14 cellular contexts compared by ENCODE assay signal in genomic region chr2:24313744-24314632, GRCh38. TPM values are rescaled to one million over a fixed set of nuclear protein-coding genes. Genes with fewer than 3 reads are reported as not detected.
DNase-seq lines count a peak whose midpoint lies in the region; ATAC-seq, FAIRE-seq and TF ChIP-seq lines count a peak whose summit lies in the region.
"Had no signal": no experiment of that assay in that cellular context is flagged by ENCODE, and none has a peak within 500 bp of the region (broad histone marks: within the 10 kb centered on the region; RNA-seq: fewer than 3 reads in every experiment).

No MANE protein-coding gene starts in this region.

- no peaks in the 10 kb centered on the region for H3K27me3 Mint-ChIP-seq in activated CD4-positive, alpha-beta T cell treated with anti-CD3 and anti-CD28 coated beads for 36 hours

- DNase-seq in activated CD4-positive, alpha-beta T cell treated with anti-CD3 and anti-CD28 coated beads for 36 hours, result no peak
- DNase-seq in activated CD4-positive, alpha-beta T cell treated with anti-CD3 and anti-CD28 coated beads for 1 hour, result no peak
- no peak for DNase-seq in GM12878 (ENCODE audit: low read depth, low spot score)
- peak; percentile 64 for DNase-seq in renal cortical epithelial cell (ENCODE audit: low read depth)
- no peak for DNase-seq in superior temporal gyrus (ENCODE audit: extremely low spot score)
- no peak for DNase-seq in SHP77 treated with DMSO at 0.1 percent for 48 hours (lab: John Stamatoyannopoulos, UW)
- DNase-seq: 8988T; activated naive CD4-positive, alpha-beta T cell treated with anti-CD3 and anti-CD28 coated beads for 36 hours; effector CD8-positive, alpha-beta T cell; WERI-Rb-1 had no signal

- peak; percentile 35 for ATAC-seq in activated CD4-positive, alpha-beta T cell treated with anti-CD3 and anti-CD28 coated beads for 36 hours
- peak; percentile 60 for ATAC-seq in HG02610 (IDR thresholded peaks at IDR 0.05; ENCODE audit: unreplicated experiment)
- peak; percentile 66 for ATAC-seq in GM12878
- no peak for ATAC-seq in GM18861 (IDR thresholded peaks at IDR 0.05; ENCODE audit: unreplicated experiment)
- ATAC-seq: Right ventricle myocardium inferior had no signal

- H3K27ac Mint-ChIP-seq in activated CD4-positive, alpha-beta T cell treated with anti-CD3 and anti-CD28 coated beads for 36 hours, result no peak overlapping the region
- H3K27ac Mint-ChIP-seq: activated naive CD4-positive, alpha-beta T cell treated with anti-CD3 and anti-CD28 coated beads for 36 hours had no signal

- peaks cover 18% of the 10 kb centered on the region for H3K36me3 Mint-ChIP-seq in activated CD4-positive, alpha-beta T cell treated with anti-CD3 and anti-CD28 coated beads for 36 hours (ENCODE audit: low read depth)

- no peak for TF ChIP-seq RAD21 in GM12878 (IDR thresholded peaks at IDR 0.05; ENCODE audit: insufficient read depth, low read depth, low read length)

- WGBS in GM12878 (ENCODE audit: insufficient coverage, insufficient replicate concordance, low lambda C conversion rate, missing lambda C conversion rate), result 2% methylated on average over 5 of the region's 5 CpGs

- FAIRE-seq in GM12878 (lab: Jason Lieb, UNC), result no peak

- H3K4me3 ChIP-seq in GM12878, result peak overlapping the region; percentile 56
- H3K4me3 ChIP-seq: skin epidermis had no signal

- H3K4me1 Mint-ChIP-seq in activated CD4-positive, alpha-beta T cell treated with anti-CD3 and anti-CD28 coated beads for 36 hours, result peaks cover 35% of the 10 kb centered on the region

- no peak overlapping the region for H3K9ac ChIP-seq in GM12878 (ENCODE audit: control insufficient read depth, insufficient read depth, low read length)

- H3K9me3 ChIP-seq in GM12878 (replicated peaks; ENCODE audit: control insufficient read depth, insufficient read depth, low read length), result no peaks in the 10 kb centered on the region; the same call in 2 of the 3 replicates

- in situ Hi-C loops in GM12878 (cut with MboI), result no loop called here

- H3K27ac ChIP-seq in GM12878 (ENCODE audit: control insufficient read depth, insufficient read depth), result peak overlapping the region; percentile 65
- H3K27ac ChIP-seq: WERI-Rb-1 had no signal

- no peaks in the 10 kb centered on the region for H3K27me3 ChIP-seq in GM12878 (replicated peaks in 1 of 2; ENCODE audit: control insufficient read depth in 2 of 2, insufficient read depth in 2 of 2, low read length in 1 of 2)

- peaks cover 35% of the 10 kb centered on the region for H3K4me1 ChIP-seq in GM12878 (ENCODE audit: control insufficient read depth, insufficient read depth, low read length)

- peaks cover 32% of the 10 kb centered on the region for H3K79me2 ChIP-seq in GM12878 (ENCODE audit: control insufficient read depth, insufficient read depth, low read length)

- H2AFZ ChIP-seq in GM12878 (ENCODE audit: control insufficient read depth, low read depth, low read length), result peak overlapping the region; percentile 24; the same call in 1 of the 2 replicates

- CTCF ChIA-PET in activated CD4-positive, alpha-beta T cell treated with anti-CD3 and anti-CD28 coated beads for 36 hours (lab: Charles Lee), result no interaction called here
- CTCF ChIA-PET in GM12878 (lab: Yijun Ruan, JAX), result interaction anchor here (0.8 to 2.6 kb wide), 3 partner anchors 16 to 57 kb away, joined by 3 to 14 read pairs (median 3); no protein-coding TSS in a partner anchor

- no peak overlapping the region for H3K4me3 Mint-ChIP-seq in activated CD4-positive, alpha-beta T cell treated with anti-CD3 and anti-CD28 coated beads for 36 hours
- H3K4me3 Mint-ChIP-seq: activated naive CD4-positive, alpha-beta T cell treated with anti-CD3 and anti-CD28 coated beads for 36 hours had no signal

- intact Hi-C loops in activated CD4-positive, alpha-beta T cell treated with anti-CD3 and anti-CD28 coated beads for 36 hours (cut with DNase I, micrococcal nuclease), result loop anchor here in 1 of 2 experiments (2.0 kb wide), 1 partner anchor 263 kb away; no protein-coding TSS in a partner anchor
- intact Hi-C loops in GM12878 (cut with micrococcal nuclease; ENCODE audit: unreplicated experiment), result loop anchor here (2.0 kb wide), 2 partner anchors 29 to 41 kb away; no protein-coding TSS in a partner anchor

- H4K20me1 ChIP-seq in GM12878 (ENCODE audit: control insufficient read depth, insufficient read depth), result no peaks in the 10 kb centered on the region; the same call in 1 of the 2 replicates

- H3K36me3 ChIP-seq in GM12878 (ENCODE audit: control insufficient read depth in 2 of 2, insufficient read depth in 2 of 2, low read length in 1 of 2), result peaks cover 3 to 9% of the 10 kb centered on the region in 2 experiments; a peak in 2 of 4 replicates

- SMC1A ChIA-PET in GM12878 (lab: Charles Lee; ENCODE audit: uncharacterized antibody, unreplicated experiment), result interaction anchor here (1.2 to 4.9 kb wide), 4 partner anchors 13 to 28 kb away, joined by 3 to 68 read pairs (median 8); no protein-coding TSS in a partner anchor

- no peak for TF ChIP-seq CTCF in GM12878 (IDR thresholded peaks at IDR 0.05 in 2 of 3, conservative IDR thresholded peaks at IDR 0.05 in 1 of 3; ENCODE audit: control insufficient read depth in 2 of 3, extremely low read depth in 1 of 3, insufficient read depth in 1 of 3, low read depth in 3 of 3, low read length in 3 of 3)

- RAD21 ChIA-PET in GM12878 (lab: Charles Lee; ENCODE audit: unreplicated experiment), result interaction anchor here (2.1 to 4.3 kb wide), 4 partner anchors 16 to 45 kb away, joined by 8 to 55 read pairs (median 12); no protein-coding TSS in a partner anchor

- no peaks in the 10 kb centered on the region for H3K9me3 Mint-ChIP-seq in activated CD4-positive, alpha-beta T cell treated with anti-CD3 and anti-CD28 coated beads for 36 hours (ENCODE audit: low read depth)
- H3K9me3 Mint-ChIP-seq: activated naive CD4-positive, alpha-beta T cell treated with anti-CD3 and anti-CD28 coated beads for 36 hours had no signal

- BruUV-seq in GM12878 (replicated peaks; lab: Mats Ljungman, UMichigan), result no TSS peak

- peak overlapping the region; percentile 73 for H3K4me2 ChIP-seq in GM12878 (ENCODE audit: control insufficient read depth, insufficient read depth)

- 0 out of 4 replicates have a peak, but pooled peaks of 1 of the 2 experiments have one; percentile 29 for TF ChIP-seq EP300 in GM12878 (IDR thresholded peaks at IDR 0.05; ENCODE audit: borderline replicate concordance in 1 of 2, control insufficient read depth in 1 of 2, low read depth in 2 of 2, low read length in 2 of 2)

- TF ChIP-seq POLR2A in GM12878 (IDR thresholded peaks at IDR 0.05; ENCODE audit: low read depth, low read length), result no peak

- POLR2A ChIA-PET in activated CD4-positive, alpha-beta T cell treated with anti-CD3 and anti-CD28 coated beads for 36 hours (lab: Charles Lee), result no interaction called here
- POLR2A ChIA-PET in GM12878 (lab: Charles Lee), result interaction anchor here (1.0 kb wide), 1 partner anchor 24 kb away, joined by 12 read pairs; no protein-coding TSS in a partner anchor

TF ChIP-seq in GM12878, 131 proteins besides CTCF, POLR2A, EP300 and RAD21 (continues in another document):
- no peak for TF ChIP-seq MYB (IDR thresholded peaks at IDR 0.05; ENCODE audit: borderline replicate concordance, low read depth, low read length)
- peak; percentile 75; the same call in 1 of the 2 replicates for TF ChIP-seq SMARCA5 (IDR thresholded peaks at IDR 0.05)
- no peak for TF ChIP-seq POU2F2 (IDR thresholded peaks at IDR 0.05; ENCODE audit: borderline replicate concordance, low read depth, low read length)
- no peak for TF ChIP-seq KDM1A (IDR thresholded peaks at IDR 0.05; ENCODE audit: borderline replicate concordance)
- peak; percentile 41; the same call in 1 of the 2 replicates for TF ChIP-seq CREM (IDR thresholded peaks at IDR 0.05; ENCODE audit: low read depth)
- TF ChIP-seq IKZF1 (conservative IDR thresholded peaks at IDR 0.05), result 0 out of 2 replicates have a peak, but pooled peaks have one; percentile 26
- peak; percentile 85 for TF ChIP-seq JUNB (IDR thresholded peaks at IDR 0.05)
- no peak for TF ChIP-seq HSF1 (IDR thresholded peaks at IDR 0.05; ENCODE audit: low read depth, low read length)
- TF ChIP-seq IKZF2 (IDR thresholded peaks at IDR 0.05), result peak; percentile 51 to 57; a peak in 3 of 4 replicates

RNA-seq across cellular contexts. Expression of gene ITSN2, which starts 46.3 kb away (rescaled TPM):
- 10 to 100 TPM; 46.0 to 49.6 TPM for total RNA-seq in activated CD4-positive, alpha-beta T cell treated with anti-CD3 and anti-CD28 coated beads for 36 hours
- 276 and 309 TPM in 2 replicates for total RNA-seq in GM12878 (2013; cell fraction: nucleolus; rRNA removed)
- total RNA-seq in GM12878 (2014; rRNA removed) (43.9 and 53.0 TPM in 2 replicates), GM12878 (2014; rRNA removed; fragmentation: Illumina TruSeq; extraction: Trizol) (52.7 and 54.9 TPM in 2 replicates), GM12878 (2021) (65.1 and 70.1 TPM in 2 replicates), renal cortical epithelial cell (33.2 and 39.2 TPM in 2 replicates)
- 22.9 TPM for polyA plus RNA-seq in GM12878 (2011; ENCODE audit: low read depth)
- polyA plus RNA-seq in GM12878 (2011; rRNA removed) (80.0 and 87.9 TPM in 2 replicates), GM12878 (2014; fragmentation: Illumina TruSeq; extraction: Trizol) (57.4 and 69.9 TPM in 2 replicates), GM12878 (2014; fragmentation: Nextera tagmentation; extraction: Ambion mirVana) (10 to 100 TPM; 20.5 to 24.3 TPM), GM12878 (2014; rRNA removed) (41.8 and 47.8 TPM in 2 replicates), GM12878 (2016; fragmentation: Nextera tagmentation; extraction: Ambion mirVana) (10 to 100 TPM; 56.6 to 58.1 TPM)
- polyA plus RNA-seq in GM12878 (2011; cell fraction: cytosol; rRNA removed), result 50.0 and 89.8 TPM in 2 replicates
- 100 and 104 TPM in 2 replicates for polyA plus RNA-seq in GM12878 (2011; cell fraction: nucleus; rRNA removed)
- polyA plus RNA-seq in GM12878 (2012), result 37.9 and 40.1 TPM in 2 replicates
- polyA minus RNA-seq in GM12878 (2011; rRNA and poly(A)+ RNA removed), result 89.4 and 131 TPM in 2 replicates
- polyA minus RNA-seq in GM12878 (2011; cell fraction: cytosol; rRNA and poly(A)+ RNA removed), result 30.5 and 30.8 TPM in 2 replicates
- 53.2 and 83.5 TPM in 2 replicates for polyA minus RNA-seq in GM12878 (2011; cell fraction: nucleus; rRNA and poly(A)+ RNA removed)
